ENCODE assay signal across 1 cellular context in the genomic region with DNA sequence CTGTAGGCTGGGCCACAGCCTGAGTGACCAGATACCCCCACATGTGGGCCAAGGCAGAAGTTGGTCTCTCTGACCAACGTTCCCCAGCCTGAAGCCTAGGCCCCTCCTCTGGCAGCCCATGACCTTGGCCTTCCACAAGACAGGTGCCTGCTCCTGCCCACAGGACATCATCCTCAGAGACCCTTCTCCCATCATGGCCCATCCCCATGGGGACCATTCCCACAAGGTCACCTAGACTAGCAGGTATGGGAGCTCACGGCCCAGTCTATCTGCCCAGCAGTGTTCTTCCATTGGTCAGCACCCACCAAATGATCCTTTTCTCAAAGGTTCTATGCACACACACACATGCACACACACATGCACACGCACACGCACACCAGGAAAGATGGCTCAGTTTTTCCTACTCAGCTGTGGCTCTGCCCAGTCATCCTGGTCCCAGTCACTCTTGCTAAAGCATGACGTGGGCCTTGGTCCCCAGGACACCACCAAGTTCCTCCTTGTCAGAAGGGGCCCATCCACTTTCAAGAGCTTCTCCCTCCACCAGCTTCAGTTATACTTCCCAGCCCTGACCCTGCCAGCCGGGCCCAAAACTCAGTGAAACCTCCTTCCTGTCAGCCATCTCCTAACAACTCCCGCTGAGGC.
TF ChIP-seq lines count a peak whose summit lies in the region.

No MANE protein-coding gene starts in this region.

TF ChIP-seq in HepG2, 621 proteins besides CTCF, POLR2A, EP300 and RAD21 (continued from another document):
- TF ChIP-seq, protein P1, sequence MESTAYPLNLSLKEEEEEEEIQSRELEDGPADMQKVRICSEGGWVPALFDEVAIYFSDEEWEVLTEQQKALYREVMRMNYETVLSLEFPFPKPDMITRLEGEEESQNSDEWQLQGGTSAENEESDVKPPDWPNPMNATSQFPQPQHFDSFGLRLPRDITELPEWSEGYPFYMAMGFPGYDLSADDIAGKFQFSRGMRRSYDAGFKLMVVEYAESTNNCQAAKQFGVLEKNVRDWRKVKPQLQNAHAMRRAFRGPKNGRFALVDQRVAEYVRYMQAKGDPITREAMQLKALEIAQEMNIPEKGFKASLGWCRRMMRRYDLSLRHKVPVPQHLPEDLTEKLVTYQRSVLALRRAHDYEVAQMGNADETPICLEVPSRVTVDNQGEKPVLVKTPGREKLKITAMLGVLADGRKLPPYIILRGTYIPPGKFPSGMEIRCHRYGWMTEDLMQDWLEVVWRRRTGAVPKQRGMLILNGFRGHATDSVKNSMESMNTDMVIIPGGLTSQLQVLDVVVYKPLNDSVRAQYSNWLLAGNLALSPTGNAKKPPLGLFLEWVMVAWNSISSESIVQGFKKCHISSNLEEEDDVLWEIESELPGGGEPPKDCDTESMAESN (CRISPR knock-in tag; conservative IDR thresholded peaks at IDR 0.05) = no peak
- TF ChIP-seq MLLT10 (CRISPR knock-in tag; IDR thresholded peaks at IDR 0.05) = no peak
- TF ChIP-seq RORA (CRISPR knock-in tag; IDR thresholded peaks at IDR 0.05) = no peak
- 0 out of 2 replicates have a peak, but pooled peaks have one; percentile 17 for TF ChIP-seq ZNF556 (CRISPR knock-in tag; IDR thresholded peaks at IDR 0.05; ENCODE audit: borderline replicate concordance)
- TF ChIP-seq ZNF639 (CRISPR knock-in tag; conservative IDR thresholded peaks at IDR 0.05) = no peak
